ENCODE assay signal across 10 cellular contexts in the genomic region with DNA sequence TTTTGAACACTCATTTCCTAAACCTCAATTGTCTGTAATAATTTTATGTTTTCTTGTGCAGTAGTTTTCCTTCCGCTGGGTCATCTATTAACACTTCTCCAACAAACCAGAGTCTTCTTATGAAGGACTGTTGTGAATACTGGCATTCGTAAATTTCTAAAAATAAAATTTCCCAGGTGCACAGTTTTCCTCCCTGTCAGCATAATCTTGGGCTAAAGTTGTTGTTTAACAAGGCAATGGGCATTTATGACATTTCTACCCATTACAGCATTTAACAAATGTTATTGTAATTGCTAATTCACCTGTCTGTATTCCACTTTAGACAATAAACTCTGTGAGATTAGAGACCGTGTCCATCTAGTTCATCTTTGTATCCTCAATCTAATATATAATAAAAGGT. TPM values are rescaled to one million over a fixed set of nuclear protein-coding genes. Genes with fewer than 3 reads are reported as not detected.
DNase-seq lines count a peak whose midpoint lies in the region; ATAC-seq and TF ChIP-seq lines count a peak whose summit lies in the region.
"Had no signal": no experiment of that assay in that cellular context is flagged by ENCODE, and none has a peak within 500 bp of the region (broad histone marks: within the 10 kb centered on the region; RNA-seq: fewer than 3 reads in every experiment).

No MANE protein-coding gene starts in this region.

- H3K27ac Mint-ChIP-seq in progenitor cell of endocrine pancreas: no peak overlapping the region

- H3K4me1 ChIP-seq in DND-41 (ENCODE audit: insufficient read depth, low read length) (peaks cover 58% of the 10 kb centered on the region), PC-9 (replicated peaks; ENCODE audit: insufficient read depth) (peaks cover 18% of the 10 kb centered on the region; the same call in 1 of the 2 replicates)

- DNase-seq in DND-41 (no peak), PC-9 (no peak), epithelial cell of esophagus (ENCODE audit: low read depth) (no peak), progenitor cell of endocrine pancreas (ENCODE audit: low spot score, unreplicated experiment) (no peak), SIG-M5 treated with dmso at 0.1 percent for 504 hours (lab: John Stamatoyannopoulos, UW; ENCODE audit: unreplicated experiment) (no peak), ACHN (no peak), NCI-H1092 (lab: John Stamatoyannopoulos, UW) (no peak)
- DNase-seq: NCI-H1105 treated with DMSO at 0.1 percent for 48 hours had no signal

- H3K9me2 ChIP-seq in PC-9 (ENCODE audit: insufficient read depth): no peaks in the 10 kb centered on the region

- H3K27ac ChIP-seq in DND-41 (ENCODE audit: low read length): no peak overlapping the region
- H3K27ac ChIP-seq in PC-9: no peak overlapping the region
- H3K27ac ChIP-seq: neutrophil had no signal

- peak overlapping the region; percentile 78 for H3K4me2 ChIP-seq in DND-41 (ENCODE audit: insufficient read depth, low read length)
- peak overlapping the region; percentile 87 for H3K4me2 ChIP-seq in PC-9

- H3K79me2 ChIP-seq in DND-41 (ENCODE audit: insufficient read depth, low read length) (peaks cover 62% of the 10 kb centered on the region), PC-9 (ENCODE audit: low read depth) (peaks cover 20% of the 10 kb centered on the region)

- no peak for ATAC-seq in DND-41 (ENCODE audit: insufficient read depth, low read depth)
- no peak for ATAC-seq in GM21390 (IDR thresholded peaks at IDR 0.05; ENCODE audit: unreplicated experiment)

- H3K9me3 ChIP-seq in DND-41 (ENCODE audit: insufficient read depth, low read length, severe bottlenecking) (no peaks in the 10 kb centered on the region), PC-9 (ENCODE audit: insufficient read depth, low read depth) (no peaks in the 10 kb centered on the region)
- H3K9me3 ChIP-seq: neutrophil had no signal

- peak overlapping the region; percentile 67 for H3K9ac ChIP-seq in DND-41 (ENCODE audit: low read depth, low read length)

- no TSS peak for BruUV-seq in PC-9 (replicated peaks; lab: Mats Ljungman, UMichigan)

- H3K27me3 Mint-ChIP-seq in progenitor cell of endocrine pancreas: peaks cover 21% of the 10 kb centered on the region

- no peaks in the 10 kb centered on the region for H3F3A ChIP-seq in PC-9 (ENCODE audit: insufficient read depth, low read depth)

- intact Hi-C loops in PC-9 (cut with micrococcal nuclease; ENCODE audit: unreplicated experiment): loop anchor here (5.0 kb wide), 1 partner anchor 228 kb away; the partner anchor contains the start of gene LNX1

- H4K20me1 ChIP-seq in DND-41 (ENCODE audit: insufficient read depth, low read length): peaks cover 5% of the 10 kb centered on the region; the same call in 1 of the 2 replicates
- H4K20me1 ChIP-seq in PC-9 (ENCODE audit: insufficient read depth): no peaks in the 10 kb centered on the region

- H3K4me3 ChIP-seq in DND-41 (ENCODE audit: low read depth in 1 of 2, low read length in 2 of 2) (peak overlapping the region; percentile 86 to 97; a peak in 2 of 4 replicates), PC-9 (peak overlapping the region; percentile 72), epithelial cell of esophagus (ENCODE audit: low read length) (peak overlapping the region; percentile 96)

- in situ Hi-C loops in ACHN (cut with HindIII; ENCODE audit: low pct_ligation_motif_present, low pct_unique_long_range_greater_than_20kb, low sequenced_read_pairs): no loop called here

- CTCF ChIA-PET in PC-9 (lab: Charles Lee): no interaction called here

- peak overlapping the region; percentile 89 for H3K4me3 Mint-ChIP-seq in progenitor cell of endocrine pancreas (ENCODE audit: low read depth)

- H3K36me3 ChIP-seq in DND-41 (ENCODE audit: insufficient read depth, low read length) (peaks cover 10% of the 10 kb centered on the region), PC-9 (ENCODE audit: low read depth) (no peaks in the 10 kb centered on the region)
- H3K36me3 ChIP-seq: neutrophil had no signal

- no peaks in the 10 kb centered on the region for H3K9me3 Mint-ChIP-seq in progenitor cell of endocrine pancreas (ENCODE audit: low read depth)

- TF ChIP-seq CTCF in DND-41 (IDR thresholded peaks at IDR 0.05; ENCODE audit: borderline replicate concordance, extremely low read depth, low read length, poor library complexity, severe bottlenecking) (no peak), PC-9 (conservative IDR thresholded peaks at IDR 0.05) (no peak), epithelial cell of esophagus (IDR thresholded peaks at IDR 0.05; ENCODE audit: insufficient read depth, low read depth, low read length, missing control alignments) (no peak), progenitor cell of endocrine pancreas (IDR thresholded peaks at IDR 0.05; ENCODE audit: unreplicated experiment) (no peak)

- H2AFZ ChIP-seq in DND-41 (ENCODE audit: low read depth, low read length): no peak overlapping the region
- peak overlapping the region; percentile 98 for H2AFZ ChIP-seq in PC-9

- H3K36me3 Mint-ChIP-seq in progenitor cell of endocrine pancreas (ENCODE audit: insufficient read depth): no peaks in the 10 kb centered on the region

- H3K27me3 ChIP-seq in DND-41 (ENCODE audit: insufficient read depth, low read length, poor library complexity) (no peaks in the 10 kb centered on the region), PC-9 (ENCODE audit: insufficient read depth, low read depth) (0 out of 2 replicates have a peak, but pooled peaks cover 5% of the 10 kb centered on the region)

- peaks cover 16% of the 10 kb centered on the region for H3K4me1 Mint-ChIP-seq in progenitor cell of endocrine pancreas (ENCODE audit: low read depth)

- POLR2A ChIA-PET in PC-9 (lab: Charles Lee; ENCODE audit: unreplicated experiment): no interaction called here

RNA-seq across cellular contexts. Expression of gene SCFD2, which starts 1.2 kb away (rescaled TPM):
- total RNA-seq in PC-9 (2021) (7.0 and 8.1 TPM in 2 replicates), progenitor cell of endocrine pancreas (11.8 and 12.5 TPM in 2 replicates)

RNA-seq across cellular contexts. Expression of gene FIP1L1, which starts 12.8 kb away (rescaled TPM):
- total RNA-seq in PC-9 (2021) (44.8 and 65.6 TPM in 2 replicates), progenitor cell of endocrine pancreas (71.6 and 84.2 TPM in 2 replicates)
